ENCODE assay signal across 8 cellular contexts in the genomic region with DNA sequence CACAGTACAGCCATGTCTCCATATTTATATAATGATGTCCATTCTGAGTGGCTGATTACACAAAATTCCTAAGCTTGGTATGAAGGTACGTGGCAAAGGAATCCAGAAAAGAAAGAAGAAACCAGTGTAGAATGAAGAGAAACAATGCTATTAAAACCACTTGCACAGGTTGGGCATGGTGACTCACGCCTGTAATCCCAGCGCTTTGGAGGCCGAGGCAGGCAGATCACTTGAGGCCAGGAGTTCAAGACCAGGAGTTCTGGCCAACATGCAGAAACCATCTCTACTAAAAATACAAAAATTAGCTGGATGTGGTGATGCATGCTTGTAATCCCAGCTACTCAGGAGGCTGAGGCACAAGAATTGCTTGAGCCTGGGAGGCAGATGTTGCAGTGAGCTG.
DNase-seq lines count a peak whose midpoint lies in the region; FAIRE-seq and TF ChIP-seq lines count a peak whose summit lies in the region.
"Not testable (repeated sequence)": the region's sequence is repeated elsewhere in the genome, so short reads cannot be mapped to it uniquely, and the experiment has no call there.

No MANE protein-coding gene starts in this region.

- H3K4me3 ChIP-seq in epithelial cell of esophagus (ENCODE audit: low read length), result not testable (repeated sequence)

- TF ChIP-seq CTCF in epithelial cell of esophagus (IDR thresholded peaks at IDR 0.05; ENCODE audit: insufficient read depth, low read depth, low read length, missing control alignments), result not testable (repeated sequence)

- DNase-seq in Daoy (ENCODE audit: low read depth), result peak; percentile 41
- DNase-seq in GM04504 (ENCODE audit: low read depth), result peak; percentile 20
- DNase-seq in HT1080 (ENCODE audit: low read depth), result peak; percentile 84
- peak; percentile 24 for DNase-seq in RPMI7951 (ENCODE audit: low read depth)
- peak; percentile 76 for DNase-seq in astrocyte of the hippocampus (ENCODE audit: low read depth, low spot score)
- DNase-seq in epithelial cell of esophagus (ENCODE audit: low read depth), result peak; percentile 16
- peak; percentile 13 for DNase-seq in myocyte (ENCODE audit: low read depth)
- peak; percentile 40 for DNase-seq in urothelium cell line (ENCODE audit: low spot score)

- not testable (repeated sequence) for FAIRE-seq in urothelium cell line (lab: Jason Lieb, UNC)

Comparison
In these comparisons a context has a peak if more than half of its experiments do, and no peak if none do; other contexts are left out.
1. DNase-seq: peak in every context shown above with its lines; median percentile 84 in HT1080; 76 in astrocyte of the hippocampus; 41 in Daoy; 40 in urothelium cell line; 24 in RPMI7951; 20 in GM04504; 16 in epithelial cell of esophagus; 13 in myocyte.